In genomic region chr11:121655481-121656332, GRCh38 we compare ENCODE assay signal across 8 cellular contexts.
DNase-seq lines count a peak whose midpoint lies in the region; ATAC-seq and TF ChIP-seq lines count a peak whose summit lies in the region.

No MANE protein-coding gene starts in this region.

- H3K4me1 ChIP-seq in HAP-1 (peaks cover 38% of the 10 kb centered on the region), testis (peaks cover 25% of the 10 kb centered on the region)

- in situ Hi-C loops in HAP-1 (cut with MboI; ENCODE audit: low sequenced_read_pairs) = loop anchor here (10.0 to 25.0 kb wide), 3 partner anchors 457 to 849 kb away; partner anchors contain the start of gene BLID

- intact Hi-C loops in testis (cut with DNase I; ENCODE audit: low total_unique reads) = loop anchor here (5.0 kb wide), 2 partner anchors 442 to 547 kb away; no protein-coding TSS in a partner anchor

- peak overlapping the region; percentile 81 to 94 for H3K27ac ChIP-seq in testis

- H3K9me3 Mint-ChIP-seq in activated naive CD8-positive, alpha-beta T cell (ENCODE audit: low read depth) = no peaks in the 10 kb centered on the region

- WGBS in testis, 2 donors = 0 to 1% methylated on average over 31 to 48 of the region's 48 CpGs

- H3K4me3 Mint-ChIP-seq in activated naive CD8-positive, alpha-beta T cell = peak overlapping the region; percentile 90

- TF ChIP-seq CTCF in omental fat pad (IDR thresholded peaks at IDR 0.05) (peak in 2 of 3 donors; percentile 41 to 76), testis (IDR thresholded peaks at IDR 0.05) (peak; percentile 77 to 95 (median 92))

- peaks cover 2% of the 10 kb centered on the region for H3K36me3 Mint-ChIP-seq in activated naive CD8-positive, alpha-beta T cell

- H3K27me3 Mint-ChIP-seq in activated naive CD8-positive, alpha-beta T cell = no peaks in the 10 kb centered on the region

- peak overlapping the region; percentile 12 for H3K4me3 ChIP-seq in HAP-1
- H3K4me3 ChIP-seq in MG63 = peak overlapping the region; percentile 36
- peak overlapping the region; percentile 43 to 47 for H3K4me3 ChIP-seq in testis

- H3K9me3 ChIP-seq in HAP-1 (no peaks in the 10 kb centered on the region), MG63 (no peaks in the 10 kb centered on the region), testis (no peaks in the 10 kb centered on the region)

- TF ChIP-seq POLR2A in testis (IDR thresholded peaks at IDR 0.05) = no peak

- no peaks in the 10 kb centered on the region for H3K36me3 ChIP-seq in HAP-1 (replicated peaks)
- H3K36me3 ChIP-seq in MG63 = no peaks in the 10 kb centered on the region
- no peaks in the 10 kb centered on the region for H3K36me3 ChIP-seq in testis (ENCODE audit: low read depth, missing control alignments)

- DNase-seq in GDM1 (lab: John Stamatoyannopoulos, UW) (peak; percentile 32), HAP-1 (ENCODE audit: low spot score in 2 of 2) (peak; percentile 92 to 94), MG63 (peak; percentile 90), glomerular visceral epithelial cell (ENCODE audit: extremely low spot score) (peak; percentile 69), omental fat pad (ENCODE audit: low spot score) (peak; percentile 54), testis (peak; percentile 91)

- H3K27me3 ChIP-seq in HAP-1 (ENCODE audit: low read depth) (no peaks in the 10 kb centered on the region), MG63 (no peaks in the 10 kb centered on the region), testis (no peaks in the 10 kb centered on the region)

- H3K27ac Mint-ChIP-seq in activated naive CD8-positive, alpha-beta T cell = peak overlapping the region; percentile 93

- peaks cover 22% of the 10 kb centered on the region for H3K4me1 Mint-ChIP-seq in activated naive CD8-positive, alpha-beta T cell (ENCODE audit: low read depth)

- ATAC-seq in SK-N-SH treated with all-trans-retinoic acid at 6 μM for 48 hours (peak; percentile 92), omental fat pad (ENCODE audit: low FRiP score) (peak; percentile 92)

TF ChIP-seq in SK-N-SH treated with all-trans-retinoic acid at 6 μM for 48 hours, 23 proteins besides CTCF, POLR2A, EP300 and RAD21:
- no peak for TF ChIP-seq ZC3H10 (CRISPR knock-in tag; IDR thresholded peaks at IDR 0.05)
- TF ChIP-seq ZNF70 (CRISPR knock-in tag; IDR thresholded peaks at IDR 0.05) = no peak
- no peak for TF ChIP-seq PPARA (CRISPR knock-in tag; IDR thresholded peaks at IDR 0.05; ENCODE audit: borderline replicate concordance)
- 0 out of 2 replicates have a peak, but pooled peaks have one; percentile 30 for TF ChIP-seq ZFP3 (CRISPR knock-in tag; IDR thresholded peaks at IDR 0.05)
- no peak for TF ChIP-seq TSHZ2 (CRISPR knock-in tag; IDR thresholded peaks at IDR 0.05)
- no peak; the same call in none of the 2 replicates for TF ChIP-seq POU6F1 (CRISPR knock-in tag; IDR thresholded peaks at IDR 0.05; ENCODE audit: borderline replicate concordance, low read depth)
- no peak for TF ChIP-seq ISL1 (CRISPR knock-in tag; IDR thresholded peaks at IDR 0.05)
- TF ChIP-seq ARNTL (CRISPR knock-in tag; IDR thresholded peaks at IDR 0.05; ENCODE audit: borderline replicate concordance, low read depth) = no peak
- no peak for TF ChIP-seq GLIS3 (CRISPR knock-in tag; IDR thresholded peaks at IDR 0.05)
- no peak for TF ChIP-seq ZFP30 (CRISPR knock-in tag; IDR thresholded peaks at IDR 0.05)
- peak; percentile 80 for TF ChIP-seq TCF4 (CRISPR knock-in tag; IDR thresholded peaks at IDR 0.05; ENCODE audit: borderline replicate concordance)
- TF ChIP-seq TOX (CRISPR knock-in tag; IDR thresholded peaks at IDR 0.05; ENCODE audit: borderline replicate concordance) = no peak
- no peak for TF ChIP-seq RARB (CRISPR knock-in tag; IDR thresholded peaks at IDR 0.05)
- TF ChIP-seq CSDC2 (CRISPR knock-in tag; IDR thresholded peaks at IDR 0.05) = no peak
- TF ChIP-seq CSRNP3 (CRISPR knock-in tag; IDR thresholded peaks at IDR 0.05) = no peak
- TF ChIP-seq ESRRG (CRISPR knock-in tag; IDR thresholded peaks at IDR 0.05) = no peak
- no peak for TF ChIP-seq SNAI2 (CRISPR knock-in tag; IDR thresholded peaks at IDR 0.05)
- peak; percentile 34; the same call in 1 of the 2 replicates for TF ChIP-seq PATZ1 (CRISPR knock-in tag; IDR thresholded peaks at IDR 0.05; ENCODE audit: borderline replicate concordance)

Comparison
In these comparisons a context has a peak if more than half of its experiments do, and no peak if none do; other contexts are left out.
1. Peak in every context shown above with its lines: DNase-seq, ATAC-seq, H3K4me3 ChIP-seq and H3K27ac ChIP-seq.
2. DNase-seq: peak in every context shown above with its lines; median percentile 93 in HAP-1; 91 in testis; 90 in MG63; 69 in glomerular visceral epithelial cell; 54 in omental fat pad; 32 in GDM1.